1 cellular context compared by ENCODE assay signal in the genomic region with DNA sequence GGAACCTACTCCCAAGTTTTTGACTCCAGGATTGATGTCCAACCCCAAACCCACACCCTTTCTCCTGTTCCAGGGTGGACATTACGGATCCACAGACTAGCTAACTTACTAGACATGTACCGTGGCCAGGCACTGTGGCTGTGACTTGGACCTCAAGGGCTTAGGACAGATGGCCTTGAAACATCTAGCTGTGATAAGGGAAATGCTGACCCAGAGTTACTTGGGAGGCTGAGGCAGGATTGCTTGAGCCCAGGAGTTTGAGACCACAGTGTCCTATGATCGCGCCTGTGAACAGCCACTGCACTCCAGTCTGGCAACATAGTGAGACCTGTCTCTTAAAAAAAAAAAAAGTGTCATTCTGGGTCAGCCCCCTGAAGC.
TF ChIP-seq lines count a peak whose summit lies in the region.

No MANE protein-coding gene starts in this region.

TF ChIP-seq in HepG2, 621 proteins besides CTCF, POLR2A, EP300 and RAD21:
- TF ChIP-seq ZNF75D (CRISPR knock-in tag; IDR thresholded peaks at IDR 0.05; ENCODE audit: borderline replicate concordance), result 0 out of 2 replicates have a peak, but pooled peaks have one; percentile 4
- TF ChIP-seq, protein P1, sequence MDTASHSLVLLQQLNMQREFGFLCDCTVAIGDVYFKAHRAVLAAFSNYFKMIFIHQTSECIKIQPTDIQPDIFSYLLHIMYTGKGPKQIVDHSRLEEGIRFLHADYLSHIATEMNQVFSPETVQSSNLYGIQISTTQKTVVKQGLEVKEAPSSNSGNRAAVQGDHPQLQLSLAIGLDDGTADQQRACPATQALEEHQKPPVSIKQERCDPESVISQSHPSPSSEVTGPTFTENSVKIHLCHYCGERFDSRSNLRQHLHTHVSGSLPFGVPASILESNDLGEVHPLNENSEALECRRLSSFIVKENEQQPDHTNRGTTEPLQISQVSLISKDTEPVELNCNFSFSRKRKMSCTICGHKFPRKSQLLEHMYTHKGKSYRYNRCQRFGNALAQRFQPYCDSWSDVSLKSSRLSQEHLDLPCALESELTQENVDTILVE (CRISPR knock-in tag; IDR thresholded peaks at IDR 0.05), result no peak
